1 cellular context compared by ENCODE assay signal in the genomic region with DNA sequence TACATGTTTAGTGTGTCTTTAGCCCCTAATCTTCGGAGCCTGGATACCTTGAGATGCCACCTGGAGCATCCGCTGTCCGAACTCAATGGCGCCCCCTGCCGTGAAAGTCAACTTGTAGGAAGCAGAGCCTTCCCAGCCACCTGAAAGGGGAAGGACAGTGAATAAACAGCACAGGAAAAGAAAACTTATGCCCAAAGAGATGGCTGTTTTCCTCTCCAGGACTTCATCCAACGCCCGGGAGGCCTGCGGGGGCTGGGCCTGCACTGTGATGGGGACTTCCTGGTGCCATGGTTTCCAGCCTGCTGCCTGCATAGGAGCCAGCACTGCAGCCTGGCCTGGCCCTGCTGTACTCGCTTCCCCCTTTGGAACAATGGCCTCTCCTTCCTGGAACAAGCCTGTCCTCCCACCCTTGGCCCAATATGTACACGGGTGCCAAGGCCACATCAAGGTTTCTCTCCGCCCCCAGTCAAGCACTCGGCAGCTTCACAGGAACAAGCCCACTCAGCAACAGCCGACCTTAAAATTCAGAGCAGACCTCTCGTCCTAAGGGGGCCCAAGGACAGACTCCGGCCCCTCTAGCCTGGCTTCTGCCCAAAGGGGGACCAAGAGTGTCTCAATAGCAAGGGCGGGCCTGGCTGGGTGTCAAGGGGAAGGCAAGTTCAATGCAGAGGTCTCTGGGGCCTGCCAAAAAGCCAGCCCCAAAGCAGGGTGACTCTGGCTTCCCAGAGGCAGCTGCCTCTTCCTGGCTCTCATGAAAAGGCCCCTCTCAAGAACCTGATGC.
TF ChIP-seq lines count a peak whose summit lies in the region.

No MANE protein-coding gene starts in this region.

TF ChIP-seq in SK-N-SH, 30 proteins besides CTCF, POLR2A, EP300 and RAD21:
- TF ChIP-seq SMC3 (IDR thresholded peaks at IDR 0.05; ENCODE audit: low read depth, low read length) (peak; percentile 46), POLR2AphosphoS5 (IDR thresholded peaks at IDR 0.05; ENCODE audit: low read depth, low read length) (no peak), TCF12 (IDR thresholded peaks at IDR 0.05) (no peak), RCOR1 (IDR thresholded peaks at IDR 0.05; ENCODE audit: low read length) (no peak)
- TF ChIP-seq, protein P1, sequence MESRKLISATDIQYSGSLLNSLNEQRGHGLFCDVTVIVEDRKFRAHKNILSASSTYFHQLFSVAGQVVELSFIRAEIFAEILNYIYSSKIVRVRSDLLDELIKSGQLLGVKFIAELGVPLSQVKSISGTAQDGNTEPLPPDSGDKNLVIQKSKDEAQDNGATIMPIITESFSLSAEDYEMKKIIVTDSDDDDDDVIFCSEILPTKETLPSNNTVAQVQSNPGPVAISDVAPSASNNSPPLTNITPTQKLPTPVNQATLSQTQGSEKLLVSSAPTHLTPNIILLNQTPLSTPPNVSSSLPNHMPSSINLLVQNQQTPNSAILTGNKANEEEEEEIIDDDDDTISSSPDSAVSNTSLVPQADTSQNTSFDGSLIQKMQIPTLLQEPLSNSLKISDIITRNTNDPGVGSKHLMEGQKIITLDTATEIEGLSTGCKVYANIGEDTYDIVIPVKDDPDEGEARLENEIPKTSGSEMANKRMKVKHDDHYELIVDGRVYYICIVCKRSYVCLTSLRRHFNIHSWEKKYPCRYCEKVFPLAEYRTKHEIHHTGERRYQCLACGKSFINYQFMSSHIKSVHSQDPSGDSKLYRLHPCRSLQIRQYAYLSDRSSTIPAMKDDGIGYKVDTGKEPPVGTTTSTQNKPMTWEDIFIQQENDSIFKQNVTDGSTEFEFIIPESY (IDR thresholded peaks at IDR 0.05; ENCODE audit: borderline replicate concordance, low read depth), result no peak
